1 cellular context compared by ENCODE assay signal in genomic region chr16:68276223-68276622, GRCh38.
TF ChIP-seq lines count a peak whose summit lies in the region.

No MANE protein-coding gene starts in this region.

TF ChIP-seq in GM12878, 131 proteins besides CTCF, POLR2A, EP300 and RAD21:
- TF ChIP-seq TCF7 (IDR thresholded peaks at IDR 0.05; ENCODE audit: borderline replicate concordance) (no peak), NR2F1 (conservative IDR thresholded peaks at IDR 0.05) (no peak), ELK1 (IDR thresholded peaks at IDR 0.05; ENCODE audit: low read depth, low read length) (no peak), MAX (IDR thresholded peaks at IDR 0.05; ENCODE audit: low read depth, low read length) (no peak), TAF1 (IDR thresholded peaks at IDR 0.05; ENCODE audit: borderline replicate concordance, low read depth, low read length) (no peak), KAT2A (conservative IDR thresholded peaks at IDR 0.05; ENCODE audit: control insufficient read depth, low read depth, low read length) (no peak), ZBED1 (IDR thresholded peaks at IDR 0.05; ENCODE audit: borderline replicate concordance) (no peak), ZBTB4 (CRISPR knock-in tag; IDR thresholded peaks at IDR 0.05) (no peak), STAT1 (conservative IDR thresholded peaks at IDR 0.05) (no peak), SREBF1 (IDR thresholded peaks at IDR 0.05; ENCODE audit: low read length) (no peak), EZH2 (IDR thresholded peaks at IDR 0.05; ENCODE audit: borderline replicate concordance, control insufficient read depth, low read depth, low read length) (no peak), MLLT1 (IDR thresholded peaks at IDR 0.05) (no peak), PAX5 (IDR thresholded peaks at IDR 0.05; ENCODE audit: borderline replicate concordance, low read depth, low read length) (no peak), ZNF274 (IDR thresholded peaks at IDR 0.05; ENCODE audit: insufficient read depth, insufficient read length) (no peak), RUNX3 (IDR thresholded peaks at IDR 0.05; ENCODE audit: low read length) (no peak), ESRRA (IDR thresholded peaks at IDR 0.05; ENCODE audit: low read length) (no peak), ZZZ3 (IDR thresholded peaks at IDR 0.05; ENCODE audit: control insufficient read depth, insufficient read length, low read depth) (no peak)
